8 cellular contexts compared by ENCODE assay signal in genomic region chr10:87862644-87863101, GRCh38. TPM values are rescaled to one million over a fixed set of nuclear protein-coding genes. Genes with fewer than 3 reads are reported as not detected.
DNase-seq lines count a peak whose midpoint lies in the region; ATAC-seq and TF ChIP-seq lines count a peak whose summit lies in the region.

No MANE protein-coding gene starts in this region.

- peak overlapping the region; percentile 97 for H2AFZ ChIP-seq in neural cell (ENCODE audit: low read depth, low read length)

- POLR2A ChIA-PET in CD4-positive, alpha-beta T cell (lab: Charles Lee) = interaction anchor here (0.5 to 6.7 kb wide), 47 partner anchors 9 to 1552 kb away, joined by 3 to 168 read pairs (median 5); partner anchors contain the start of genes ATAD1, IFIT1, IFIT2 and IFIT5

- H3K27me3 Mint-ChIP-seq in CD4-positive, alpha-beta T cell = no peaks in the 10 kb centered on the region
- H3K27me3 Mint-ChIP-seq in T-helper 2 cell treated with Interferon-gamma antibody and Interleukin-4, amounts not matched to agents 5 μg/mL and 100 μg/mL, for 36 hours (ENCODE audit: low read depth) = peaks cover 3% of the 10 kb centered on the region

- peak overlapping the region; percentile 96 for H3K4me3 Mint-ChIP-seq in CD4-positive, alpha-beta T cell
- peak overlapping the region; percentile 94 for H3K4me3 Mint-ChIP-seq in T-helper 2 cell treated with Interferon-gamma antibody and Interleukin-4, amounts not matched to agents 5 μg/mL and 100 μg/mL, for 36 hours

- H3K4me1 ChIP-seq in endocrine pancreas (ENCODE audit: control insufficient read depth, insufficient read depth, low read length) = peaks cover 3% of the 10 kb centered on the region

- peak overlapping the region; percentile 61 for H3K9ac ChIP-seq in endocrine pancreas (ENCODE audit: control insufficient read depth, insufficient read depth, low read length)
- peak overlapping the region; percentile 98 for H3K9ac ChIP-seq in neural cell (ENCODE audit: low read length)

- peaks cover 37% of the 10 kb centered on the region for H3K36me3 Mint-ChIP-seq in CD4-positive, alpha-beta T cell (ENCODE audit: low read depth)
- H3K36me3 Mint-ChIP-seq in T-helper 2 cell treated with Interferon-gamma antibody and Interleukin-4, amounts not matched to agents 5 μg/mL and 100 μg/mL, for 36 hours (ENCODE audit: low read depth) = peaks cover 28% of the 10 kb centered on the region

- no peaks in the 10 kb centered on the region for H3K36me3 ChIP-seq in endocrine pancreas (ENCODE audit: control insufficient read depth, insufficient read depth, low read length)
- H3K36me3 ChIP-seq in neural cell (ENCODE audit: insufficient read depth, low read length) = no peaks in the 10 kb centered on the region

- H3K4me3 ChIP-seq in endocrine pancreas (ENCODE audit: control insufficient read depth, insufficient read depth, low read length) (peak overlapping the region; percentile 66), neural cell (ENCODE audit: low read length) (peak overlapping the region; percentile 80)

- H3K4me2 ChIP-seq in neural cell (ENCODE audit: low read length) = peak overlapping the region; percentile 57

- peak in 6 of 10 experiments; percentile 58 to 75 (median 65) for DNase-seq in CD4-positive, alpha-beta T cell
- DNase-seq in T-helper 2 cell treated with Interferon-gamma antibody and Interleukin-4, amounts not matched to agents 5 μg/mL and 100 μg/mL, for 36 hours (ENCODE audit: low spot score) = no peak
- no peak for DNase-seq in CD1c-positive myeloid dendritic cell (ENCODE audit: extremely low spot score)

- H3K27ac Mint-ChIP-seq in CD4-positive, alpha-beta T cell = peak overlapping the region; percentile 92
- peak overlapping the region; percentile 92 for H3K27ac Mint-ChIP-seq in T-helper 2 cell treated with Interferon-gamma antibody and Interleukin-4, amounts not matched to agents 5 μg/mL and 100 μg/mL, for 36 hours

- TF ChIP-seq EP300 in neural cell (conservative IDR thresholded peaks at IDR 0.05; ENCODE audit: poor library complexity, severe bottlenecking) = peak; percentile 6

- intact Hi-C loops in CD4-positive, alpha-beta T cell (cut with DNase I, micrococcal nuclease) = loop anchor here (2.0 to 10.0 kb wide), 8 partner anchors 45 to 952 kb away; partner anchors contain the start of gene ATAD1 (in 1 of the 2)

- peaks cover 25% of the 10 kb centered on the region for H4K20me1 ChIP-seq in neural cell (ENCODE audit: insufficient read depth)

- no peak for TF ChIP-seq RAD21 in neural cell (conservative IDR thresholded peaks at IDR 0.05)

- ATAC-seq in CD4-positive, alpha-beta T cell (ENCODE audit: poor library complexity) = peak; percentile 50
- ATAC-seq in GM19025 (IDR thresholded peaks at IDR 0.05; ENCODE audit: low read depth, unreplicated experiment) (peak; percentile 5), HG03280 (IDR thresholded peaks at IDR 0.05; ENCODE audit: unreplicated experiment) (peak; percentile 15), HG02970 (IDR thresholded peaks at IDR 0.05; ENCODE audit: low FRiP score, unreplicated experiment) (no peak)

- no peaks in the 10 kb centered on the region for H3K9me3 Mint-ChIP-seq in CD4-positive, alpha-beta T cell
- no peaks in the 10 kb centered on the region for H3K9me3 Mint-ChIP-seq in T-helper 2 cell treated with Interferon-gamma antibody and Interleukin-4, amounts not matched to agents 5 μg/mL and 100 μg/mL, for 36 hours

- H3K79me2 ChIP-seq in neural cell (replicated peaks; ENCODE audit: insufficient read depth, low read length) = peaks cover 34% of the 10 kb centered on the region

- H3K9me2 ChIP-seq in neural cell (ENCODE audit: insufficient read depth, low read length) = no peaks in the 10 kb centered on the region

- peaks cover 10% of the 10 kb centered on the region for H3F3A ChIP-seq in neural cell (ENCODE audit: insufficient read depth, low read length, poor library complexity, severe bottlenecking)

- H3K27me3 ChIP-seq in CD4-positive, alpha-beta T cell (ENCODE audit: control insufficient read depth, insufficient read depth, low read length) = no peaks in the 10 kb centered on the region
- H3K27me3 ChIP-seq in endocrine pancreas (ENCODE audit: control insufficient read depth, insufficient read depth, low read length) = no peaks in the 10 kb centered on the region
- no peaks in the 10 kb centered on the region for H3K27me3 ChIP-seq in neural cell (ENCODE audit: insufficient read depth, low read depth, low read length)

- H3K9me3 ChIP-seq in CD4-positive, alpha-beta T cell (ENCODE audit: control insufficient read depth, low read length) = no peaks in the 10 kb centered on the region
- H3K9me3 ChIP-seq in endocrine pancreas (ENCODE audit: control insufficient read depth, low read length) = no peaks in the 10 kb centered on the region
- H3K9me3 ChIP-seq in neural cell (ENCODE audit: low read length) = no peaks in the 10 kb centered on the region

- no peak for TF ChIP-seq CTCF in CD4-positive, alpha-beta T cell (IDR thresholded peaks at IDR 0.05)
- TF ChIP-seq CTCF in neural cell (IDR thresholded peaks at IDR 0.05; ENCODE audit: poor library complexity, severe bottlenecking) = peak; percentile 29

- peak overlapping the region; percentile 84 for H3K27ac ChIP-seq in CD4-positive, alpha-beta T cell (ENCODE audit: low read depth, low read length)
- peak overlapping the region; percentile 99 for H3K27ac ChIP-seq in neural cell (ENCODE audit: low read length)

- peaks cover 48% of the 10 kb centered on the region for H3K4me1 Mint-ChIP-seq in CD4-positive, alpha-beta T cell (ENCODE audit: low read depth)
- H3K4me1 Mint-ChIP-seq in T-helper 2 cell treated with Interferon-gamma antibody and Interleukin-4, amounts not matched to agents 5 μg/mL and 100 μg/mL, for 36 hours (ENCODE audit: low read depth) = peaks cover 26% of the 10 kb centered on the region

- CTCF ChIA-PET in CD4-positive, alpha-beta T cell (lab: Charles Lee) = interaction anchor here (0.8 to 3.6 kb wide), 4 partner anchors 44 to 252 kb away, joined by 3 to 13 read pairs (median 4); partner anchors contain the start of gene ATAD1

TF ChIP-seq in neural cell, 6 proteins besides CTCF, POLR2A, EP300 and RAD21:
- TF ChIP-seq POLR2AphosphoS5 (IDR thresholded peaks at IDR 0.05) = no peak
- no peak for TF ChIP-seq REST (IDR thresholded peaks at IDR 0.05; ENCODE audit: borderline replicate concordance)
- TF ChIP-seq EZH2 (IDR thresholded peaks at IDR 0.05; ENCODE audit: borderline replicate concordance, insufficient read depth, low read length, poor library complexity, severe bottlenecking) = no peak
- TF ChIP-seq TAF1 (IDR thresholded peaks at IDR 0.05; ENCODE audit: low read depth) = no peak
- no peak for TF ChIP-seq SMC3 (conservative IDR thresholded peaks at IDR 0.05; ENCODE audit: poor library complexity)
- TF ChIP-seq MXI1 (conservative IDR thresholded peaks at IDR 0.05; ENCODE audit: poor library complexity, severe bottlenecking) = no peak

RNA-seq across cellular contexts. Expression of gene KLLN, which starts 0.7 kb away (rescaled TPM):
- total RNA-seq in CD4-positive, alpha-beta T cell = under 1 TPM; 0.33 to 0.36 TPM
- polyA plus RNA-seq in neural cell = 0.30 and 0.77 TPM in 2 replicates
- 2.8 and 2.9 TPM in 2 replicates for polyA minus RNA-seq in neural cell

RNA-seq across cellular contexts. Expression of gene PTEN, which starts 0.8 kb away (rescaled TPM):
- 10 to 100 TPM; 79.8 to 86.0 TPM for total RNA-seq in CD4-positive, alpha-beta T cell
- 47.3 and 50.4 TPM in 2 replicates for polyA plus RNA-seq in neural cell
- polyA minus RNA-seq in neural cell = 218 and 240 TPM in 2 replicates

RNA-seq across cellular contexts. Expression of gene ATAD1, which starts 44.6 kb away (rescaled TPM):
- total RNA-seq in CD4-positive, alpha-beta T cell = 10 to 100 TPM; 33.7 to 38.7 TPM
- 136 and 165 TPM in 2 replicates for polyA plus RNA-seq in neural cell
- polyA minus RNA-seq in neural cell = 165 and 188 TPM in 2 replicates

Comparison
In these comparisons a context has a peak if more than half of its experiments do, and no peak if none do; other contexts are left out.
1. DNase-seq: peak in CD4-positive, alpha-beta T cell (6 of 10); none in T-helper 2 cell treated with Interferon-gamma antibody and Interleukin-4, amounts not matched to agents 5 μg/mL and 100 μg/mL, for 36 hours (single experiment) and CD1c-positive myeloid dendritic cell (single experiment).